ENCODE assay signal across 27 cellular contexts in genomic region chr4:180615746-180616145, GRCh38.
DNase-seq lines count a peak whose midpoint lies in the region; ATAC-seq and TF ChIP-seq lines count a peak whose summit lies in the region.
"Had no signal": no experiment of that assay in that cellular context is flagged by ENCODE, and none has a peak within 500 bp of the region (broad histone marks: within the 10 kb centered on the region; RNA-seq: fewer than 3 reads in every experiment).

No MANE protein-coding gene starts in this region.

- H3K4me3 ChIP-seq in HCT116 (replicated peaks in 1 of 2; ENCODE audit: low read depth in 1 of 2, low read length in 2 of 2) (no peak overlapping the region), OCI-LY3 (ENCODE audit: low read length) (no peak overlapping the region), hepatocyte (no peak overlapping the region)
- H3K4me3 ChIP-seq: body of pancreas, SK-N-MC, smooth muscle cell, upper lobe of left lung had no signal

- BruUV-seq in HCT116 (replicated peaks; lab: Mats Ljungman, UMichigan): no TSS peak

- H3K36me3 ChIP-seq in HCT116 (ENCODE audit: control insufficient read depth in 1 of 2, insufficient read depth in 2 of 2, low read length in 2 of 2) (no peaks in the 10 kb centered on the region), OCI-LY3 (replicated peaks; ENCODE audit: low read depth, low read length) (no peaks in the 10 kb centered on the region), hepatocyte (replicated peaks; ENCODE audit: insufficient read depth, low read depth) (no peaks in the 10 kb centered on the region)
- H3K36me3 ChIP-seq: upper lobe of left lung had no signal

- DNase-seq in DMS 273 (lab: John Stamatoyannopoulos, UW; ENCODE audit: unreplicated experiment) (peak; percentile 0), DMS 273 treated with DMSO at 0.1 percent for 48 hours (lab: John Stamatoyannopoulos, UW) (no peak), HCT116 (ENCODE audit: low read depth, low spot score) (peak; percentile 6), hepatocyte (ENCODE audit: low spot score) (no peak), RPMI8226 (no peak), NCI-H345 treated with DMSO at 0.1 percent for 48 hours (lab: John Stamatoyannopoulos, UW; ENCODE audit: unreplicated experiment) (no peak)
- DNase-seq: activated CD4-positive, alpha-beta T cell treated with anti-CD3 and anti-CD28 coated beads, Interleukin-2, amount 10 ng/mL, durations not matched to agents 24 days and 14 days; activated naive CD4-positive, alpha-beta T cell; activated T-cell treated with anti-CD3 and anti-CD28 coated beads, Interleukin-2, amount 50 U/mL, for 48 hours; body of pancreas; cerebellar nuclear complex; head of caudate nucleus; immature natural killer cell; mesenchymal stem cell; NCI-H1092; NCI-H187; NCI-H226; occipital lobe; stimulated activated CD4-positive, alpha-beta T cell treated with anti-CD3 and anti-CD28 coated beads, Interleukin-2, amount 100 ng/mL, for 24 hours; T-helper 17 cell; upper lobe of left lung had no signal

- H4K20me1 ChIP-seq in HCT116 (ENCODE audit: insufficient read depth) (no peaks in the 10 kb centered on the region), OCI-LY3 (ENCODE audit: insufficient read depth, low read length) (no peaks in the 10 kb centered on the region), hepatocyte (ENCODE audit: insufficient read depth, poor library complexity, severe bottlenecking) (no peaks in the 10 kb centered on the region)

- H3K27ac ChIP-seq in HCT116 (ENCODE audit: low read depth, low read length) (no peak overlapping the region), OCI-LY3 (ENCODE audit: low read length) (no peak overlapping the region), hepatocyte (no peak overlapping the region)
- H3K27ac ChIP-seq: 22Rv1, body of pancreas, epithelial cell of prostate, SK-N-MC, upper lobe of left lung had no signal

- POLR2A ChIA-PET in HCT116 (lab: Charles Lee): interaction anchor here (0.6 kb wide), 1 partner anchor 622 kb away, joined by 3 read pairs; no protein-coding TSS in a partner anchor

- WGBS in hepatocyte (ENCODE audit: low lambda C conversion rate, missing lambda C conversion rate): 83% methylated on average over 3 of the region's 3 CpGs

- TF ChIP-seq CTCF in HCT116 (IDR thresholded peaks at IDR 0.05 in 2 of 3, conservative IDR thresholded peaks at IDR 0.05 in 1 of 3; ENCODE audit: borderline replicate concordance in 1 of 3, insufficient read depth in 1 of 3, low read depth in 2 of 3, low read length in 2 of 3): peak in 2 of 3 experiments; percentile 23 to 34; a peak in 2 of 6 replicates
- peak; percentile 13; the same call in 1 of the 2 replicates for TF ChIP-seq CTCF in OCI-LY3 (IDR thresholded peaks at IDR 0.05; ENCODE audit: low read depth, low read length)
- TF ChIP-seq CTCF in hepatocyte (IDR thresholded peaks at IDR 0.05; ENCODE audit: poor library complexity): peak; percentile 8

- CTCF ChIA-PET in HCT116 (lab: Charles Lee): no interaction called here

- H3K9me2 ChIP-seq in HCT116 (ENCODE audit: insufficient read depth) (no peaks in the 10 kb centered on the region), hepatocyte (replicated peaks; ENCODE audit: insufficient read depth) (no peaks in the 10 kb centered on the region)

- intact Hi-C loops in HCT116 (cut with micrococcal nuclease): no loop called here

- no peaks in the 10 kb centered on the region for H3K79me2 ChIP-seq in HCT116 (ENCODE audit: insufficient read depth, low read length)
- H3K79me2 ChIP-seq in OCI-LY3 (ENCODE audit: low read length): no peaks in the 10 kb centered on the region
- no peaks in the 10 kb centered on the region for H3K79me2 ChIP-seq in hepatocyte

- no peak for TF ChIP-seq POLR2A in HCT116 (IDR thresholded peaks at IDR 0.05; ENCODE audit: borderline replicate concordance, extremely low read depth, insufficient read depth, insufficient read length)

- H3K9me3 ChIP-seq in HCT116 (ENCODE audit: control insufficient read depth in 1 of 2, insufficient read depth in 1 of 2, low read depth in 1 of 2, low read length in 2 of 2) (no peaks in the 10 kb centered on the region), OCI-LY3 (ENCODE audit: insufficient read depth, low read length) (peaks cover 3% of the 10 kb centered on the region; the same call in 1 of the 2 replicates), hepatocyte (ENCODE audit: low read depth) (no peaks in the 10 kb centered on the region)
- H3K9me3 ChIP-seq: body of pancreas, upper lobe of left lung had no signal

- H3K27me3 ChIP-seq in HCT116 (ENCODE audit: insufficient read depth, low read length) (no peaks in the 10 kb centered on the region), OCI-LY3 (ENCODE audit: low read depth, low read length) (no peaks in the 10 kb centered on the region), hepatocyte (no peaks in the 10 kb centered on the region)
- H3K27me3 ChIP-seq: body of pancreas, upper lobe of left lung had no signal

- H2AFZ ChIP-seq in HCT116 (ENCODE audit: low read depth, low read length, poor library complexity, severe bottlenecking) (no peak overlapping the region), OCI-LY3 (ENCODE audit: low read depth, low read length) (no peak overlapping the region), hepatocyte (no peak overlapping the region)

- peak; percentile 54 for ATAC-seq in HCT116
- ATAC-seq in HG02885 (IDR thresholded peaks at IDR 0.05; ENCODE audit: poor library complexity, unreplicated experiment): no peak
- ATAC-seq: body of pancreas, T-helper 17 cell had no signal

- H3K4me1 ChIP-seq in HCT116 (ENCODE audit: control insufficient read depth in 1 of 2, insufficient read depth in 2 of 2, low read length in 2 of 2) (peaks cover 2 to 7% of the 10 kb centered on the region in 2 experiments; a peak in 2 of 4 replicates), OCI-LY3 (ENCODE audit: low read length) (no peaks in the 10 kb centered on the region), hepatocyte (ENCODE audit: insufficient read depth) (no peaks in the 10 kb centered on the region)
- H3K4me1 ChIP-seq: body of pancreas, upper lobe of left lung had no signal

- RAD21 ChIA-PET in HCT116 (lab: Charles Lee; ENCODE audit: low non-redundant PET in 1 of 2, low total read pairs in 2 of 2, uncharacterized antibody in 2 of 2, unreplicated experiment in 2 of 2): no interaction called here

- no peak for TF ChIP-seq RAD21 in HCT116 (IDR thresholded peaks at IDR 0.05; ENCODE audit: low read depth)

- no peak overlapping the region for H3K4me2 ChIP-seq in HCT116 (ENCODE audit: low read length)
- H3K4me2 ChIP-seq in OCI-LY3 (ENCODE audit: low read length): no peak overlapping the region
- H3K4me2 ChIP-seq in hepatocyte: no peak overlapping the region
- H3K4me2 ChIP-seq: smooth muscle cell had no signal

- H3K9ac ChIP-seq in HCT116 (ENCODE audit: low read length): no peak overlapping the region
- no peak overlapping the region for H3K9ac ChIP-seq in OCI-LY3 (ENCODE audit: low read length)

TF ChIP-seq in HCT116, 20 proteins besides CTCF, POLR2A, EP300 and RAD21 (continues in another document):
- TF ChIP-seq JUND (IDR thresholded peaks at IDR 0.05) (no peak), SIN3A (IDR thresholded peaks at IDR 0.05; ENCODE audit: low read depth) (no peak), ATF3 (IDR thresholded peaks at IDR 0.05) (no peak), SP1 (IDR thresholded peaks at IDR 0.05; ENCODE audit: low read depth) (no peak), FOSL1 (IDR thresholded peaks at IDR 0.05; ENCODE audit: low read depth) (no peak), CBX3 (IDR thresholded peaks at IDR 0.05; ENCODE audit: low read depth) (no peak), EZH2phosphoT487 (IDR thresholded peaks at IDR 0.05; ENCODE audit: borderline replicate concordance) (no peak), ELF1 (IDR thresholded peaks at IDR 0.05; ENCODE audit: borderline replicate concordance, low read depth) (no peak), POLR2AphosphoS5 (IDR thresholded peaks at IDR 0.05; ENCODE audit: low read depth, low read length) (no peak), TCF7L2 (IDR thresholded peaks at IDR 0.05; ENCODE audit: borderline replicate concordance, extremely low read depth, insufficient read depth, insufficient read length) (no peak), MAX (IDR thresholded peaks at IDR 0.05) (no peak), ZBTB33 (IDR thresholded peaks at IDR 0.05; ENCODE audit: extremely low read depth, insufficient replicate concordance, low read length) (no peak), EGR1 (IDR thresholded peaks at IDR 0.05; ENCODE audit: low read depth) (no peak), EZH2 (IDR thresholded peaks at IDR 0.05) (no peak), ZNF274 (IDR thresholded peaks at IDR 0.05; ENCODE audit: low read depth, low read length) (no peak), SRF (IDR thresholded peaks at IDR 0.05; ENCODE audit: low read depth) (no peak)

Comparison
In these comparisons a context has a peak if more than half of its experiments do, and no peak if none do; other contexts are left out.
1. DNase-seq: peak in DMS 273 (single experiment) and HCT116 (single experiment); none in DMS 273 treated with DMSO at 0.1 percent for 48 hours (single experiment), hepatocyte (single experiment), RPMI8226 (single experiment) and NCI-H345 treated with DMSO at 0.1 percent for 48 hours (single experiment).
2. Peak in every context shown above with its lines, with median percentiles within 50 percentile points of each other: CTCF ChIP-seq.